Comparison of ENCODE assay signal across 19 cellular contexts in the genomic region with DNA sequence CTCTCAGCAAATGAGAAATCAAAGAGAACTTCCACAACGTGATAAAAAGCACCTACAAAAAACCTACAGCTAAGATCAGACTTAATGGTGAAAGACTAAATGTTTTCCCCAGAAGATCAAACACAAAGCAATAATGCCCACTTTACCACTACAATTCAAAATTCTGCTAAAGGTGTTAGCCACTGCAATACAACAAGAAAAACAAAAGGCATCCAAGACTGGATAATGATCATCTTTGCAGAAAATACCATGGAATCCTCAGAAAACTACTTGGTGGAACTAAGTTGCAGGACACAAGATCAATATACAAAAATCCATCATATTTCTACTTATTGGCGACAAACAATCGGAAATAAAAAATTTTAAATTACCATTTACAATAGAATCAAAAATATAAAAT. TPM values are rescaled to one million over a fixed set of nuclear protein-coding genes. Genes with fewer than 3 reads are reported as not detected.
DNase-seq lines count a peak whose midpoint lies in the region; ATAC-seq and TF ChIP-seq lines count a peak whose summit lies in the region.
"Had no signal": no experiment of that assay in that cellular context is flagged by ENCODE, and none has a peak within 500 bp of the region (broad histone marks: within the 10 kb centered on the region; RNA-seq: fewer than 3 reads in every experiment).

No MANE protein-coding gene starts in this region.

- peaks cover 17% of the 10 kb centered on the region for H3K36me3 ChIP-seq in CD8-positive, alpha-beta memory T cell (ENCODE audit: insufficient read depth, low read length)

- TF ChIP-seq CTCF in brain (conservative IDR thresholded peaks at IDR 0.05) = no peak

- no peak for DNase-seq in activated T-cell treated with anti-CD3 and anti-CD28 coated beads, Interleukin-2, amount 50 U/mL, for 72 hours
- no peak for DNase-seq in activated T-cell treated with anti-CD3 and anti-CD28 coated beads for 4 hours
- DNase-seq in CD8-positive, alpha-beta memory T cell = no peak
- no peak for DNase-seq in natural killer cell treated with Interleukin-12 subunit alpha and Interleukin-12 subunit beta and Interleukin-15 and Interleukin-18, amount 100 ng/mL, for 72 hours (ENCODE audit: low spot score)
- no peak for DNase-seq in NCI-H2171 treated with DMSO at 0.1 percent for 48 hours (lab: John Stamatoyannopoulos, UW)
- no peak for DNase-seq in pons (ENCODE audit: low spot score)
- no peak for DNase-seq in left colon
- DNase-seq: DND-41; GF-D8; HCEC 1CT; KBM-7; NCI-H1092; NCI-H226; NCI-H526; NK-92 treated with Interleukin-12 subunit alpha and Interleukin-12 subunit beta, amount 100 ng/mL, for 24 hours; PC-9 had no signal

- H3K9me3 Mint-ChIP-seq in activated T-cell treated with anti-CD3 and anti-CD28 coated beads, Interleukin-2, amount 50 U/mL, for 72 hours = peaks cover 11 to 15% of the 10 kb centered on the region in 2 donors
- peaks cover 18 to 26% (median 21%) of the 10 kb centered on the region in 5 donors for H3K9me3 Mint-ChIP-seq in CD8-positive, alpha-beta memory T cell
- peaks cover 46 to 77% (median 50%) of the 10 kb centered on the region in 5 experiments for H3K9me3 Mint-ChIP-seq in brain
- peaks cover 7% of the 10 kb centered on the region for H3K9me3 Mint-ChIP-seq in natural killer cell treated with Interleukin-12 subunit alpha and Interleukin-12 subunit beta and Interleukin-15 and Interleukin-18, amount 100 ng/mL, for 72 hours

- H3K9me3 ChIP-seq in CD8-positive, alpha-beta memory T cell (ENCODE audit: low read length) = peaks cover 10% of the 10 kb centered on the region

- POLR2A ChIA-PET in CD8-positive, alpha-beta memory T cell (lab: Charles Lee) = no interaction called here

- peak overlapping the region; percentile 23 to 64 for H3K4me3 Mint-ChIP-seq in activated T-cell treated with anti-CD3 and anti-CD28 coated beads, Interleukin-2, amount 50 U/mL, for 72 hours
- H3K4me3 Mint-ChIP-seq in CD8-positive, alpha-beta memory T cell = peak overlapping the region; percentile 31 to 68 (median 55)
- peak overlapping the region; percentile 27 to 98 (median 51) for H3K4me3 Mint-ChIP-seq in brain
- H3K4me3 Mint-ChIP-seq in natural killer cell treated with Interleukin-12 subunit alpha and Interleukin-12 subunit beta and Interleukin-15 and Interleukin-18, amount 100 ng/mL, for 72 hours = peak overlapping the region; percentile 5

- intact Hi-C loops in left colon (cut with DNase I, micrococcal nuclease) = no loop called here

- peak overlapping the region; percentile 2 for H3K27ac Mint-ChIP-seq in activated T-cell treated with anti-CD3 and anti-CD28 coated beads, Interleukin-2, amount 50 U/mL, for 72 hours
- H3K27ac Mint-ChIP-seq in CD8-positive, alpha-beta memory T cell = peak overlapping the region in 1 of 8 donors; percentile 6
- H3K27ac Mint-ChIP-seq in brain = no peak overlapping the region
- H3K27ac Mint-ChIP-seq in natural killer cell treated with Interleukin-12 subunit alpha and Interleukin-12 subunit beta and Interleukin-15 and Interleukin-18, amount 100 ng/mL, for 72 hours = no peak overlapping the region

- H3K27me3 ChIP-seq in CD8-positive, alpha-beta memory T cell (ENCODE audit: insufficient read depth, low read length, poor library complexity, severe bottlenecking) = no peaks in the 10 kb centered on the region

- no peak for ATAC-seq in activated T-cell treated with anti-CD3 and anti-CD28 coated beads, Interleukin-2, amount 50 U/mL, for 72 hours (replicated peaks in 1 of 2)
- no peak for ATAC-seq in natural killer cell treated with Interleukin-12 subunit alpha and Interleukin-12 subunit beta and Interleukin-15 and Interleukin-18, amount 100 ng/mL, for 72 hours
- ATAC-seq in left colon = no peak
- ATAC-seq: A549 had no signal

- no peaks in the 10 kb centered on the region for H3K27me3 Mint-ChIP-seq in activated T-cell treated with anti-CD3 and anti-CD28 coated beads, Interleukin-2, amount 50 U/mL, for 72 hours (ENCODE audit: low read depth)
- H3K27me3 Mint-ChIP-seq in CD8-positive, alpha-beta memory T cell = no peaks in the 10 kb centered on the region
- peaks cover 4% of the 10 kb centered on the region for H3K27me3 Mint-ChIP-seq in brain
- no peaks in the 10 kb centered on the region for H3K27me3 Mint-ChIP-seq in natural killer cell treated with Interleukin-12 subunit alpha and Interleukin-12 subunit beta and Interleukin-15 and Interleukin-18, amount 100 ng/mL, for 72 hours

- H3K4me3 ChIP-seq in CD8-positive, alpha-beta memory T cell (ENCODE audit: low read length) = no peak overlapping the region
- H3K4me3 ChIP-seq: A549, PC-9 had no signal

- H3K36me3 Mint-ChIP-seq in activated T-cell treated with anti-CD3 and anti-CD28 coated beads, Interleukin-2, amount 50 U/mL, for 72 hours (ENCODE audit: insufficient read depth in 2 of 2) = peaks cover 46 to 63% of the 10 kb centered on the region in 2 donors
- peaks cover 40 to 78% (median 69%) of the 10 kb centered on the region in 3 donors for H3K36me3 Mint-ChIP-seq in CD8-positive, alpha-beta memory T cell
- H3K36me3 Mint-ChIP-seq in brain = peaks cover 98% of the 10 kb centered on the region
- H3K36me3 Mint-ChIP-seq in natural killer cell treated with Interleukin-12 subunit alpha and Interleukin-12 subunit beta and Interleukin-15 and Interleukin-18, amount 100 ng/mL, for 72 hours = peaks cover 59% of the 10 kb centered on the region

- H3K4me1 ChIP-seq in CD8-positive, alpha-beta memory T cell (ENCODE audit: insufficient read depth, low read length) = peaks cover 40% of the 10 kb centered on the region

- peaks cover 67% of the 10 kb centered on the region for H3K4me1 Mint-ChIP-seq in activated T-cell treated with anti-CD3 and anti-CD28 coated beads, Interleukin-2, amount 50 U/mL, for 72 hours (ENCODE audit: low read depth)
- peaks cover 76 to 87% (median 85%) of the 10 kb centered on the region in 3 donors for H3K4me1 Mint-ChIP-seq in CD8-positive, alpha-beta memory T cell
- peaks cover 68% of the 10 kb centered on the region for H3K4me1 Mint-ChIP-seq in brain
- peaks cover 49 to 60% of the 10 kb centered on the region in 2 donors for H3K4me1 Mint-ChIP-seq in natural killer cell treated with Interleukin-12 subunit alpha and Interleukin-12 subunit beta and Interleukin-15 and Interleukin-18, amount 100 ng/mL, for 72 hours (ENCODE audit: low read depth in 2 of 2)

- H3K27ac ChIP-seq in CD8-positive, alpha-beta memory T cell (ENCODE audit: low read depth, low read length) = no peak overlapping the region
- H3K27ac ChIP-seq: A549, C4-2B, PC-9 had no signal

- CTCF ChIA-PET in CD8-positive, alpha-beta memory T cell (lab: Charles Lee) = no interaction called here

RNA-seq across cellular contexts. Expression of gene DDX24, which starts 6.5 kb away (rescaled TPM):
- 100 to 1,000 TPM; 193 to 197 TPM for total RNA-seq in activated T-cell treated with anti-CD3 and anti-CD28 coated beads, Interleukin-2, amount 50 U/mL, for 72 hours
- 100 to 1,000 TPM; 274 to 283 TPM for total RNA-seq in CD8-positive, alpha-beta memory T cell
- 287 TPM for polyA plus RNA-seq in CD8-positive, alpha-beta memory T cell
- polyA plus RNA-seq in brain (ENCODE audit: insufficient read depth, low read depth, low replicate concordance) = 426 TPM
- total RNA-seq in natural killer cell treated with Interleukin-12 subunit alpha and Interleukin-12 subunit beta and Interleukin-15 and Interleukin-18, amount 100 ng/mL, for 72 hours = 100 to 1,000 TPM; 168 to 241 TPM
- total RNA-seq in left colon = 100 to 1,000 TPM; 102 to 106 TPM

RNA-seq across cellular contexts. Expression of gene IFI27L1, which starts 6.6 kb away (rescaled TPM):
- 10 to 100 TPM; 59.6 to 71.4 TPM for total RNA-seq in activated T-cell treated with anti-CD3 and anti-CD28 coated beads, Interleukin-2, amount 50 U/mL, for 72 hours
- 10 to 100 TPM; 15.5 to 18.4 TPM for total RNA-seq in CD8-positive, alpha-beta memory T cell
- 8.3 TPM for polyA plus RNA-seq in CD8-positive, alpha-beta memory T cell
- polyA plus RNA-seq in brain (ENCODE audit: insufficient read depth, low read depth, low replicate concordance) = 81.3 TPM
- total RNA-seq in natural killer cell treated with Interleukin-12 subunit alpha and Interleukin-12 subunit beta and Interleukin-15 and Interleukin-18, amount 100 ng/mL, for 72 hours = 10 to 100 TPM; 22.9 to 23.0 TPM
- total RNA-seq in left colon = 10 to 100 TPM; 33.9 to 40.5 TPM

RNA-seq across cellular contexts. Expression of gene IFI27, which starts 36.0 kb away (rescaled TPM):
- 1 to 10 TPM; 5.1 to 7.7 TPM for total RNA-seq in activated T-cell treated with anti-CD3 and anti-CD28 coated beads, Interleukin-2, amount 50 U/mL, for 72 hours
- total RNA-seq in CD8-positive, alpha-beta memory T cell = 1 to 10 TPM; 1.3 TPM
- polyA plus RNA-seq in CD8-positive, alpha-beta memory T cell = 5.5 TPM
- polyA plus RNA-seq in brain (ENCODE audit: insufficient read depth, low read depth, low replicate concordance) = 159 TPM
- total RNA-seq in natural killer cell treated with Interleukin-12 subunit alpha and Interleukin-12 subunit beta and Interleukin-15 and Interleukin-18, amount 100 ng/mL, for 72 hours = 1 to 10 TPM; 1.5 to 1.7 TPM
- 1,000 to 10,000 TPM in 1 of 2 donors, 100 to 1,000 TPM in 1; 498 to 1,280 TPM for total RNA-seq in left colon

RNA-seq across cellular contexts. Expression of gene OTUB2, which starts 48.4 kb away (rescaled TPM):
- total RNA-seq in activated T-cell treated with anti-CD3 and anti-CD28 coated beads, Interleukin-2, amount 50 U/mL, for 72 hours = 1 to 10 TPM; 1.9 to 2.1 TPM
- total RNA-seq in CD8-positive, alpha-beta memory T cell = 1 to 10 TPM; 1.1 to 1.8 TPM
- 0.12 TPM for polyA plus RNA-seq in CD8-positive, alpha-beta memory T cell
- 1.5 TPM for polyA plus RNA-seq in brain (ENCODE audit: insufficient read depth, low read depth, low replicate concordance)
- under 1 TPM; 0.14 to 0.22 TPM for total RNA-seq in natural killer cell treated with Interleukin-12 subunit alpha and Interleukin-12 subunit beta and Interleukin-15 and Interleukin-18, amount 100 ng/mL, for 72 hours
- 1 to 10 TPM; 2.0 to 4.7 TPM for total RNA-seq in left colon

RNA-seq across cellular contexts. Expression of gene IFI27L2, which starts 54.9 kb away (rescaled TPM):
- 10 to 100 TPM; 52.0 to 66.0 TPM for total RNA-seq in activated T-cell treated with anti-CD3 and anti-CD28 coated beads, Interleukin-2, amount 50 U/mL, for 72 hours
- total RNA-seq in CD8-positive, alpha-beta memory T cell = 10 to 100 TPM; 55.9 to 58.5 TPM
- 95.5 TPM for polyA plus RNA-seq in CD8-positive, alpha-beta memory T cell
- 94.8 TPM for polyA plus RNA-seq in brain (ENCODE audit: insufficient read depth, low read depth, low replicate concordance)
- total RNA-seq in natural killer cell treated with Interleukin-12 subunit alpha and Interleukin-12 subunit beta and Interleukin-15 and Interleukin-18, amount 100 ng/mL, for 72 hours = 10 to 100 TPM; 61.3 to 73.8 TPM
- total RNA-seq in left colon = 10 to 100 TPM; 32.3 to 39.3 TPM

Comparison
In these comparisons a context has a peak if more than half of its experiments do, and no peak if none do; other contexts are left out.
1. H3K4me3 Mint-ChIP-seq: peak in every context shown above with its lines; median percentile 55 in CD8-positive, alpha-beta memory T cell; 51 in brain; 44 in activated T-cell treated with anti-CD3 and anti-CD28 coated beads, Interleukin-2, amount 50 U/mL, for 72 hours; 5 in natural killer cell treated with Interleukin-12 subunit alpha and Interleukin-12 subunit beta and Interleukin-15 and Interleukin-18, amount 100 ng/mL, for 72 hours.
2. RNA of gene IFI27, which starts 36.0 kb away (total RNA-seq): 498 to 1,280 TPM in left colon; 5.1 to 7.7 TPM in activated T-cell treated with anti-CD3 and anti-CD28 coated beads, Interleukin-2, amount 50 U/mL, for 72 hours, 1.5 to 1.7 TPM in natural killer cell treated with Interleukin-12 subunit alpha and Interleukin-12 subunit beta and Interleukin-15 and Interleukin-18, amount 100 ng/mL, for 72 hours and 1.3 TPM in CD8-positive, alpha-beta memory T cell; every median in the first group is over 10 times any median in the second.